ENCODE assay signal across 27 cellular contexts in genomic region chr5:27875148-27875547, GRCh38.
"Had no signal": no experiment of that assay in that cellular context is flagged by ENCODE, and none has a peak within 500 bp of the region (broad histone marks: within the 10 kb centered on the region; RNA-seq: fewer than 3 reads in every experiment).

No MANE protein-coding gene starts in this region.

- H3K27ac Mint-ChIP-seq: activated CD4-positive, alpha-beta T cell treated with anti-CD3 and anti-CD28 coated beads for 36 hours; activated CD4-positive, alpha-beta T cell treated with anti-CD3 and anti-CD28 coated beads, Interleukin-2, amount 10 ng/mL, durations not matched to agents 7 days and 5 days; activated CD8-positive, alpha-beta T cell treated with anti-CD3 and anti-CD28 coated beads, Interleukin-2, amount 10 ng/mL, durations not matched to agents 7 days and 5 days; activated naive CD8-positive, alpha-beta T cell treated with anti-CD3 and anti-CD28 coated beads for 36 hours; T-helper 1 cell treated with Interleukin-12 subunit alpha and Interleukin-12 subunit beta and Interleukin-4 antibody, amounts not matched to agents 30 μg/mL and 1 μg/mL, for 36 hours; T-helper 2 cell treated with Interferon-gamma antibody and Interleukin-4, amounts not matched to agents 5 μg/mL and 100 μg/mL, for 36 hours; WTC11 had no signal

- H3K27me3 Mint-ChIP-seq: activated CD4-positive, alpha-beta T cell treated with anti-CD3 and anti-CD28 coated beads for 36 hours; activated CD4-positive, alpha-beta T cell treated with anti-CD3 and anti-CD28 coated beads, Interleukin-2, amount 10 ng/mL, durations not matched to agents 7 days and 5 days; activated naive CD8-positive, alpha-beta T cell treated with anti-CD3 and anti-CD28 coated beads for 36 hours; central memory CD8-positive, alpha-beta T cell had no signal

- H3K4me3 Mint-ChIP-seq: activated CD4-positive, alpha-beta T cell treated with anti-CD3 and anti-CD28 coated beads for 36 hours; activated CD4-positive, alpha-beta T cell treated with anti-CD3 and anti-CD28 coated beads, Interleukin-2, amount 10 ng/mL, durations not matched to agents 7 days and 5 days; activated CD8-positive, alpha-beta T cell treated with anti-CD3 and anti-CD28 coated beads, Interleukin-2, amount 10 ng/mL, durations not matched to agents 7 days and 5 days; activated naive CD8-positive, alpha-beta T cell treated with anti-CD3 and anti-CD28 coated beads for 36 hours; activated T-cell treated with anti-CD3 and anti-CD28 coated beads, Interleukin-2, amount 50 U/mL, for 4 hours; central memory CD8-positive, alpha-beta T cell; T-helper 1 cell treated with Interleukin-12 subunit alpha and Interleukin-12 subunit beta and Interleukin-4 antibody, amounts not matched to agents 30 μg/mL and 1 μg/mL, for 36 hours; T-helper 2 cell treated with Interferon-gamma antibody and Interleukin-4, amounts not matched to agents 5 μg/mL and 100 μg/mL, for 36 hours; WTC11 had no signal

- H3K36me3 Mint-ChIP-seq: activated naive CD8-positive, alpha-beta T cell treated with anti-CD3 and anti-CD28 coated beads for 36 hours had no signal

- ATAC-seq: activated CD4-positive, alpha-beta T cell treated with anti-CD3 and anti-CD28 coated beads for 36 hours; activated CD4-positive, CD25-positive, alpha-beta regulatory T cell treated with anti-CD3 and anti-CD28 coated beads, Interleukin-2, amount 50 U/mL, for 24 hours; activated CD8-positive, alpha-beta T cell treated with anti-CD3 and anti-CD28 coated beads, Interleukin-2, amount 10 ng/mL, durations not matched to agents 7 days and 5 days; activated T-cell treated with anti-CD3 and anti-CD28 coated beads, Interleukin-2, amount 50 U/mL, for 4 hours; Panc1; WTC11 had no signal

- H3K4me3 ChIP-seq: cardiac muscle cell, SJSA1 had no signal

- H3K4me1 Mint-ChIP-seq: activated CD4-positive, alpha-beta T cell treated with anti-CD3 and anti-CD28 coated beads for 36 hours; activated CD4-positive, alpha-beta T cell treated with anti-CD3 and anti-CD28 coated beads, Interleukin-2, amount 10 ng/mL, durations not matched to agents 7 days and 5 days; activated naive CD8-positive, alpha-beta T cell treated with anti-CD3 and anti-CD28 coated beads for 36 hours; central memory CD8-positive, alpha-beta T cell; WTC11 had no signal

- DNase-seq: activated CD4-positive, alpha-beta T cell treated with anti-CD3 and anti-CD28 coated beads for 36 hours; activated CD4-positive, alpha-beta T cell treated with anti-CD3 and anti-CD28 coated beads, Interleukin-2, amount 10 ng/mL, durations not matched to agents 7 days and 5 days; activated CD4-positive, alpha-beta T cell treated with anti-CD3 and anti-CD28 coated beads, Interleukin-2, amount 50 U/mL, for 48 hours; activated CD8-positive, alpha-beta T cell treated with anti-CD3 and anti-CD28 coated beads, Interleukin-2, amount 10 ng/mL, durations not matched to agents 7 days and 5 days; activated effector memory CD4-positive, alpha-beta T cell treated with Interleukin-2 at 50 U/mL for 16 hours; activated naive CD4-positive, alpha-beta T cell treated with anti-CD3 and anti-CD28 coated beads, Interleukin-2, amount 50 U/mL, for 16 hours; activated naive CD8-positive, alpha-beta T cell treated with anti-CD3 and anti-CD28 coated beads for 36 hours; activated T-cell treated with anti-CD3 and anti-CD28 coated beads, Interleukin-2, amount 50 U/mL, for 4 hours; amniotic stem cell; aorta; brain microvascular endothelial cell; NCI-H1092 treated with DMSO at 0.1 percent for 48 hours; NCI-H146; NCI-H187; NCI-H2081; NCI-H345; NCI-H524 treated with DMSO at 0.1 percent for 48 hours; SHP77 treated with DMSO at 0.1 percent for 48 hours; SK-N-SH had no signal
